8 cellular contexts compared by ENCODE assay signal in the genomic region with DNA sequence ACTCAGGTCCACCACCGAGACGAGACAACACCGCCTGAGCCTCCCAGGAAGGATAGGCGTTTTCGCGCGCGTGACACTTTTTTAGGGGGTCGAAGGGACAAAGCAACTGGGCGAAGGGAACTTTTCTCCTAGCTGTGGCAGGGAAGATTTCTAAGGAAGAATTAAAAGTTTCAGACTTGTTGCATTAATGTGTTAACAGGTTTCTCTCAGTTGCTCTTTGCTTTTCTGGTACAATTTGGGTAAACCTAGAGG. TPM values are rescaled to one million over a fixed set of nuclear protein-coding genes. Genes with fewer than 3 reads are reported as not detected.
DNase-seq lines count a peak whose midpoint lies in the region; ATAC-seq and TF ChIP-seq lines count a peak whose summit lies in the region.

No MANE protein-coding gene starts in this region.

- peak overlapping the region; percentile 99 for H3K9ac ChIP-seq in mucosa of stomach (ENCODE audit: low read length)

- no peaks in the 10 kb centered on the region for H3K9me3 ChIP-seq in mucosa of stomach (ENCODE audit: control insufficient read depth, low read length)

- DNase-seq in chondrocyte (ENCODE audit: low spot score), result no peak
- DNase-seq in DMS53 (lab: John Stamatoyannopoulos, UW), result no peak
- DNase-seq in stimulated activated CD4-positive, alpha-beta T cell treated with anti-CD3 and anti-CD28 coated beads, Interleukin-12 subunit alpha, Interleukin-12 subunit beta, amount 100 ng/mL, for 4 hours, result no peak
- DNase-seq in NCI-H128 (lab: John Stamatoyannopoulos, UW; ENCODE audit: unreplicated experiment), result no peak

- H3K27me3 Mint-ChIP-seq in IgD-negative memory B cell (no peaks in the 10 kb centered on the region), chondrocyte (ENCODE audit: low read depth) (no peaks in the 10 kb centered on the region)

- peak overlapping the region; percentile 52 for H3K4me3 ChIP-seq in mucosa of stomach (ENCODE audit: low read length)

- H3K27ac ChIP-seq in 22Rv1, result peak overlapping the region; percentile 99

- H3K4me1 Mint-ChIP-seq in IgD-negative memory B cell, result peaks cover 34 to 52% (median 38%) of the 10 kb centered on the region in 3 donors
- H3K4me1 Mint-ChIP-seq in chondrocyte (ENCODE audit: low read depth), result peaks cover 51% of the 10 kb centered on the region

- peaks cover 9% of the 10 kb centered on the region for H3K36me3 Mint-ChIP-seq in IgD-negative memory B cell
- peaks cover 7% of the 10 kb centered on the region for H3K36me3 Mint-ChIP-seq in chondrocyte (ENCODE audit: low read depth)

- H3K4me3 Mint-ChIP-seq in IgD-negative memory B cell, result peak overlapping the region; percentile 97 to 100 (median 98)
- H3K4me3 Mint-ChIP-seq in chondrocyte (ENCODE audit: unreplicated experiment), result peak overlapping the region; percentile 98

- H3K4me1 ChIP-seq in mucosa of stomach (ENCODE audit: control insufficient read depth, insufficient read depth, low read length), result peaks cover 10% of the 10 kb centered on the region

- H3K9me3 Mint-ChIP-seq in IgD-negative memory B cell (no peaks in the 10 kb centered on the region), chondrocyte (ENCODE audit: low read depth) (no peaks in the 10 kb centered on the region)

- H3K27ac Mint-ChIP-seq in IgD-negative memory B cell, result peak overlapping the region; percentile 47 to 99 (median 96)
- peak overlapping the region; percentile 99 for H3K27ac Mint-ChIP-seq in chondrocyte (ENCODE audit: unreplicated experiment)

- no peaks in the 10 kb centered on the region for H3K27me3 ChIP-seq in mucosa of stomach (ENCODE audit: control insufficient read depth, insufficient read depth, low read length)

- no peaks in the 10 kb centered on the region for H3K36me3 ChIP-seq in mucosa of stomach (ENCODE audit: control insufficient read depth, insufficient read depth, low read length)

- TF ChIP-seq CTCF in 22Rv1 (IDR thresholded peaks at IDR 0.05) (no peak), chondrocyte (IDR thresholded peaks at IDR 0.05) (no peak)

- ATAC-seq in GM18498 (IDR thresholded peaks at IDR 0.05; ENCODE audit: unreplicated experiment), result no peak

RNA-seq across cellular contexts. Expression of a gene that starts 1.8 kb away (rescaled TPM):
- polyA plus RNA-seq in IgD-negative memory B cell, result 64.6 TPM
- total RNA-seq in chondrocyte, result 55.8 to 66.6 TPM (median 58.8 TPM) in 3 replicates
